ENCODE assay signal across 22 cellular contexts in genomic region chr10:130018730-130019185, GRCh38. TPM values are rescaled to one million over a fixed set of nuclear protein-coding genes. Genes with fewer than 3 reads are reported as not detected.
DNase-seq lines count a peak whose midpoint lies in the region; ATAC-seq and TF ChIP-seq lines count a peak whose summit lies in the region.
"Had no signal": no experiment of that assay in that cellular context is flagged by ENCODE, and none has a peak within 500 bp of the region (broad histone marks: within the 10 kb centered on the region; RNA-seq: fewer than 3 reads in every experiment).

No MANE protein-coding gene starts in this region.

- H3K4me1 Mint-ChIP-seq in activated CD4-positive, alpha-beta T cell treated with anti-CD3 and anti-CD28 coated beads for 36 hours, result no peaks in the 10 kb centered on the region
- H3K4me1 Mint-ChIP-seq in activated CD4-positive, alpha-beta T cell treated with anti-CD3 and anti-CD28 coated beads, Interleukin-2, amount 10 ng/mL, durations not matched to agents 7 days and 5 days, result peaks cover 18% of the 10 kb centered on the region
- H3K4me1 Mint-ChIP-seq in H9, result peaks cover 0 to 2% of the 10 kb centered on the region in 2 experiments; a peak in 1 of 4 replicates

- no peak overlapping the region for H4K5ac ChIP-seq in H9 (ENCODE audit: insufficient read length, low read depth, low read length)

- H3K23me2 ChIP-seq in H9 (ENCODE audit: insufficient read length, low read depth, low read length, poor library complexity, severe bottlenecking), result no peaks in the 10 kb centered on the region

- no peak overlapping the region for H3K9ac ChIP-seq in H9 (ENCODE audit: extremely low read depth, insufficient read length, low read length)
- H3K9ac ChIP-seq: GM23248 had no signal

- no peak overlapping the region for H2BK20ac ChIP-seq in H9 (ENCODE audit: low read depth, low read length, poor library complexity, severe bottlenecking)

- WGBS in H9 (ENCODE audit: extremely low coverage, insufficient read length, low lambda C conversion rate), result no CpG with 5 or more reads among the region's 7 CpGs
- WGBS in spleen, 5 donors, result 75 to 83% (median 80%) methylated on average over 5 to 7 of the region's 7 CpGs

- no peaks in the 10 kb centered on the region for H3K27me3 ChIP-seq in H9 (ENCODE audit: insufficient read depth, low read length)
- H3K27me3 ChIP-seq in spleen (replicated peaks in 1 of 7), result peaks cover 0 to 24% (median 0%) of the 10 kb centered on the region in 7 donors
- H3K27me3 ChIP-seq: SJSA1 had no signal

- H4K8ac ChIP-seq in H9 (replicated peaks; ENCODE audit: insufficient read length, low read depth, low read length), result no peak overlapping the region

- no peaks in the 10 kb centered on the region for H3K36me3 ChIP-seq in spleen
- H3K36me3 ChIP-seq: SJSA1 had no signal

- no peak for DNase-seq in activated CD4-positive, alpha-beta T cell treated with anti-CD3 and anti-CD28 coated beads for 36 hours
- DNase-seq in activated CD4-positive, alpha-beta T cell treated with anti-CD3 and anti-CD28 coated beads, Interleukin-2, amount 10 ng/mL, durations not matched to agents 7 days and 5 days, result no peak
- DNase-seq in H9 (peak; percentile 19), coronary artery (ENCODE audit: low spot score) (peak; percentile 61), spleen (peak; percentile 64), left colon (no peak), NCI-H2171 treated with DMSO at 0.1 percent for 48 hours (lab: John Stamatoyannopoulos, UW) (no peak), NCI-H128 (lab: John Stamatoyannopoulos, UW; ENCODE audit: unreplicated experiment) (no peak)
- DNase-seq: Caco-2; CD4-positive, alpha-beta T cell; DMS153; HCEC 1CT; NCI-H1417; NCI-H187; NCI-H2107; NCI-H226; NCI-H524 treated with DMSO at 0.1 percent for 48 hours; PC-9 had no signal

- no peaks in the 10 kb centered on the region for H3K27me3 Mint-ChIP-seq in activated CD4-positive, alpha-beta T cell treated with anti-CD3 and anti-CD28 coated beads for 36 hours
- peaks cover 3% of the 10 kb centered on the region for H3K27me3 Mint-ChIP-seq in activated CD4-positive, alpha-beta T cell treated with anti-CD3 and anti-CD28 coated beads, Interleukin-2, amount 10 ng/mL, durations not matched to agents 7 days and 5 days
- peaks cover 7% of the 10 kb centered on the region for H3K27me3 Mint-ChIP-seq in H9 (ENCODE audit: low read depth)
- H3K27me3 Mint-ChIP-seq: CD4-positive, alpha-beta T cell had no signal

- no peak overlapping the region for H3T11ph ChIP-seq in H9 (ENCODE audit: low read length)

- no peak for TF ChIP-seq POLR2A in spleen (IDR thresholded peaks at IDR 0.05)

- no peak overlapping the region for H2BK5ac ChIP-seq in H9 (ENCODE audit: insufficient read length, low read length)

- no peak overlapping the region for H3K4me3 ChIP-seq in coronary artery
- no peak overlapping the region for H3K4me3 ChIP-seq in spleen
- H3K4me3 ChIP-seq: GM23248, PC-9, SJSA1 had no signal

- H4K20me1 ChIP-seq in H9 (ENCODE audit: control insufficient read depth, insufficient read depth, insufficient read length), result no peaks in the 10 kb centered on the region

- H3K4me3 Mint-ChIP-seq in activated CD4-positive, alpha-beta T cell treated with anti-CD3 and anti-CD28 coated beads for 36 hours, result no peak overlapping the region
- H3K4me3 Mint-ChIP-seq in activated CD4-positive, alpha-beta T cell treated with anti-CD3 and anti-CD28 coated beads, Interleukin-2, amount 10 ng/mL, durations not matched to agents 7 days and 5 days, result no peak overlapping the region
- no peak overlapping the region for H3K4me3 Mint-ChIP-seq in H9
- H3K4me3 Mint-ChIP-seq: CD4-positive, alpha-beta T cell had no signal

- TF ChIP-seq CTCF in H9 (conservative IDR thresholded peaks at IDR 0.05), result no peak
- no peak for TF ChIP-seq CTCF in coronary artery (IDR thresholded peaks at IDR 0.05)
- no peak for TF ChIP-seq CTCF in spleen (IDR thresholded peaks at IDR 0.05 in 8 of 11, conservative IDR thresholded peaks at IDR 0.05 in 3 of 11)

- H3K9me3 Mint-ChIP-seq in activated CD4-positive, alpha-beta T cell treated with anti-CD3 and anti-CD28 coated beads for 36 hours (ENCODE audit: low read depth), result no peaks in the 10 kb centered on the region
- H3K9me3 Mint-ChIP-seq in activated CD4-positive, alpha-beta T cell treated with anti-CD3 and anti-CD28 coated beads, Interleukin-2, amount 10 ng/mL, durations not matched to agents 7 days and 5 days, result no peaks in the 10 kb centered on the region
- H3K9me3 Mint-ChIP-seq in H9, result no peaks in the 10 kb centered on the region
- H3K9me3 Mint-ChIP-seq: CD4-positive, alpha-beta T cell had no signal

- no peak overlapping the region for H3K27ac Mint-ChIP-seq in activated CD4-positive, alpha-beta T cell treated with anti-CD3 and anti-CD28 coated beads for 36 hours
- no peak overlapping the region for H3K27ac Mint-ChIP-seq in activated CD4-positive, alpha-beta T cell treated with anti-CD3 and anti-CD28 coated beads, Interleukin-2, amount 10 ng/mL, durations not matched to agents 7 days and 5 days
- no peak overlapping the region for H3K27ac Mint-ChIP-seq in H9
- H3K27ac Mint-ChIP-seq: CD4-positive, alpha-beta T cell had no signal

- H3K56ac ChIP-seq in H9 (ENCODE audit: insufficient read length, low read depth, low read length), result no peak overlapping the region

- H2AK5ac ChIP-seq in H9 (ENCODE audit: insufficient read length, low read length), result no peak overlapping the region

- CTCF ChIA-PET in activated CD4-positive, alpha-beta T cell treated with anti-CD3 and anti-CD28 coated beads for 36 hours (lab: Charles Lee), result interaction anchor here (0.8 kb wide), 1 partner anchor 91 kb away, joined by 3 read pairs; the partner anchor contains the start of gene C10orf143
- CTCF ChIA-PET in activated CD4-positive, alpha-beta T cell treated with anti-CD3 and anti-CD28 coated beads, Interleukin-2, amount 10 ng/mL, durations not matched to agents 7 days and 5 days (lab: Charles Lee), result no interaction called here

- H3K4me1 ChIP-seq in H9 (ENCODE audit: insufficient read depth, low read length) (no peaks in the 10 kb centered on the region), spleen (no peaks in the 10 kb centered on the region)
- H3K4me1 ChIP-seq: Caco-2, SJSA1 had no signal

- H3K4me2 ChIP-seq in H9 (ENCODE audit: insufficient read depth, insufficient read length, low read length), result no peak overlapping the region
- H3K4me2 ChIP-seq: PC-9 had no signal

- POLR2A ChIA-PET in activated CD4-positive, alpha-beta T cell treated with anti-CD3 and anti-CD28 coated beads for 36 hours (lab: Charles Lee), result no interaction called here
- POLR2A ChIA-PET in activated CD4-positive, alpha-beta T cell treated with anti-CD3 and anti-CD28 coated beads, Interleukin-2, amount 10 ng/mL, durations not matched to agents 7 days and 5 days (lab: Charles Lee), result no interaction called here

- no peak overlapping the region for H2BK12ac ChIP-seq in H9 (ENCODE audit: insufficient read length, low read depth, low read length)

- no peak overlapping the region; the same call in 1 of the 2 replicates for H3K14ac ChIP-seq in H9 (ENCODE audit: insufficient read depth, low read length)

- H3K79me1 ChIP-seq in H9 (ENCODE audit: insufficient read depth, low read depth, low read length, poor library complexity, severe bottlenecking), result no peaks in the 10 kb centered on the region

- intact Hi-C loops in activated CD4-positive, alpha-beta T cell treated with anti-CD3 and anti-CD28 coated beads for 36 hours (cut with DNase I, micrococcal nuclease), result no loop called here
- intact Hi-C loops in spleen (cut with DNase I; ENCODE audit: low total_unique reads) (no loop called here), left colon (cut with DNase I, micrococcal nuclease) (no loop called here)

- H4K91ac ChIP-seq in H9 (ENCODE audit: insufficient read length, low read depth, low read length), result no peak overlapping the region

- ATAC-seq in activated CD4-positive, alpha-beta T cell treated with anti-CD3 and anti-CD28 coated beads for 36 hours, result peak; percentile 23
- no peak for ATAC-seq in left colon

- no peak overlapping the region for H3K18ac ChIP-seq in H9 (ENCODE audit: insufficient read length, low read depth, low read length)

- H3K79me2 ChIP-seq in H9 (ENCODE audit: insufficient read depth, low read length), result no peaks in the 10 kb centered on the region

- H2BK15ac ChIP-seq in H9 (ENCODE audit: low read depth, low read length), result no peak overlapping the region

- H3K27ac ChIP-seq in H9 (ENCODE audit: insufficient read length, low read depth, low read length) (no peak overlapping the region), coronary artery (no peak overlapping the region), spleen (no peak overlapping the region)
- H3K27ac ChIP-seq: 22Rv1, GM23248, PC-9, RWPE1, SJSA1 had no signal

- H2BK120ac ChIP-seq in H9 (ENCODE audit: low read depth, low read length, poor library complexity, severe bottlenecking), result no peak overlapping the region

- no peak overlapping the region for H3K4ac ChIP-seq in H9 (ENCODE audit: low read depth, low read length)

- H2AFZ ChIP-seq in H9 (ENCODE audit: low read length), result no peak overlapping the region
- H2AFZ ChIP-seq: GM23248, PC-9 had no signal

- H3K36me3 Mint-ChIP-seq in activated CD4-positive, alpha-beta T cell treated with anti-CD3 and anti-CD28 coated beads for 36 hours (ENCODE audit: low read depth), result no peaks in the 10 kb centered on the region
- H3K36me3 Mint-ChIP-seq in activated CD4-positive, alpha-beta T cell treated with anti-CD3 and anti-CD28 coated beads, Interleukin-2, amount 10 ng/mL, durations not matched to agents 7 days and 5 days (ENCODE audit: low read depth), result no peaks in the 10 kb centered on the region
- no peaks in the 10 kb centered on the region for H3K36me3 Mint-ChIP-seq in H9 (ENCODE audit: insufficient read depth in 1 of 3, low read depth in 3 of 3)

- H3K9me3 ChIP-seq in H9 (ENCODE audit: control insufficient read depth, low read depth, low read length) (no peaks in the 10 kb centered on the region), spleen (no peaks in the 10 kb centered on the region)
- H3K9me3 ChIP-seq: Caco-2, SJSA1 had no signal

- H3K23ac ChIP-seq in H9 (ENCODE audit: insufficient read length, low read depth, low read length), result no peak overlapping the region

RNA-seq across cellular contexts. Expression of gene EBF3, which starts 54.7 kb away (rescaled TPM):
- not detected for total RNA-seq in activated CD4-positive, alpha-beta T cell treated with anti-CD3 and anti-CD28 coated beads for 36 hours
- not detected for total RNA-seq in activated CD4-positive, alpha-beta T cell treated with anti-CD3 and anti-CD28 coated beads, Interleukin-2, amount 10 ng/mL, durations not matched to agents 7 days and 5 days
- total RNA-seq in H9 (2021) (0.04 and 0.22 TPM in 2 replicates), spleen (under 1 TPM in 1 of 7 donors, not detected in 6; 0.20 TPM), left colon (under 1 TPM; 0.40 to 0.78 TPM)
- polyA plus RNA-seq in spleen, result under 1 TPM; 0.02 to 0.19 (median 0.08) TPM
- total RNA-seq: CD4-positive, alpha-beta T cell; PC-9; SJSA1 had no signal

Comparison
In these comparisons a context has a peak if more than half of its experiments do, and no peak if none do; other contexts are left out.
1. DNase-seq: peak in H9 (single experiment), coronary artery (single experiment) and spleen (single experiment); none in activated CD4-positive, alpha-beta T cell treated with anti-CD3 and anti-CD28 coated beads for 36 hours (single experiment), activated CD4-positive, alpha-beta T cell treated with anti-CD3 and anti-CD28 coated beads, Interleukin-2, amount 10 ng/mL, durations not matched to agents 7 days and 5 days (single experiment), left colon (0 of 2), NCI-H2171 treated with DMSO at 0.1 percent for 48 hours (single experiment) and NCI-H128 (single experiment).